Comparison of ENCODE assay signal across 8 cellular contexts in the genomic region with DNA sequence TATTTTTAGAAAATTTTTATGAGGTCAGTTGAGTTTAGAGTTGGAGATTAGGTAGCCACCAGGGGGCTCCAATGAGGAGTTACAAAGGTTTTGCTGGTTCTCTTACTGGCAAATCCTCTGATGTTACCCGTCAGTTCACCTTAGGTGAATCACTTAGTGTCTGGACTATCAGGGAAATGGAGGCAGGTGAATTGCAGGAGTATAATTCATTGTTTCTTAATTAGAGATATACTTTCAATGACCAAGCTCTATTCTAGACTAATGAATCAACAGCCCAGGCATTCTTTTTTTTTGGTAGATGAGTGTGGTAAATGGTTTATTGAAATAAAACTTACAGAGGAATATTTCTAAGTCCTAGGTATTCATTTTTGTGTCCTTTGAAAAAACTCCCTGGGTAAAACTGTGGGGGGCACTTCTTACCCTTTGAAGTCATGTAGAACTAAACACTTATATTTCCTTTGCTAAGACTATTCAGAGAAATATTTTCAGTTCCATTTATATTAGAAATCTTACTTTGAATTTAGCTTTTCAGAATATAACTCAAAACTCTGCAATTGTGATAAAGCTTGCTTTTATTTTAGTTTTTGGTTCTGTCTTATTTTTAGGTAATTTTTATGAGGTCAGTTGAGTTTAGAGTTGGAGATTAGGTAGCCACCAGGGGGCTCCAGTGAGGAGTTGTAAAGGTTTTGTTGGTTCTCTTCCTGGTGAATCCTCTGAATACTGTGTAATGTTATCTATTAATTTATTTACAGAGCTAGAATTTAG. TPM values are rescaled to one million over a fixed set of nuclear protein-coding genes. Genes with fewer than 3 reads are reported as not detected.
DNase-seq lines count a peak whose midpoint lies in the region; ATAC-seq and TF ChIP-seq lines count a peak whose summit lies in the region.

No MANE protein-coding gene starts in this region.

- peaks cover 0 to 2% (median 0%) of the 10 kb centered on the region in 7 donors for H3K9me3 Mint-ChIP-seq in CD14-positive monocyte

- H3K36me3 Mint-ChIP-seq in CD14-positive monocyte = peaks cover 68 to 87% of the 10 kb centered on the region in 2 donors

- no peak for ATAC-seq in HG03039 (IDR thresholded peaks at IDR 0.05; ENCODE audit: unreplicated experiment)

- H3K4me1 Mint-ChIP-seq in CD14-positive monocyte = no peaks in the 10 kb centered on the region

- no peak overlapping the region for H3K4me3 Mint-ChIP-seq in CD14-positive monocyte

- peak; percentile 82 for TF ChIP-seq CTCF in CD14-positive monocyte (IDR thresholded peaks at IDR 0.05)
- peak; percentile 72 for TF ChIP-seq CTCF in foreskin fibroblast (IDR thresholded peaks at IDR 0.05; ENCODE audit: low read depth, low read length)

- no peak for DNase-seq in CD14-positive monocyte (ENCODE audit: low spot score)
- DNase-seq in HT-29 (ENCODE audit: low spot score) = peak; percentile 88
- DNase-seq in OCI-M1 (lab: John Stamatoyannopoulos, UW) = peak; percentile 75
- peak; percentile 30 for DNase-seq in activated T-helper 1 cell treated with Interleukin-2 at 50 U/mL for 16 hours (ENCODE audit: low read depth)
- peak; percentile 35 to 71 for DNase-seq in foreskin fibroblast
- peak; percentile 51 for DNase-seq in pons (ENCODE audit: low spot score)
- DNase-seq in ureter (ENCODE audit: low spot score) = no peak

- H3K27ac Mint-ChIP-seq in CD14-positive monocyte = peak overlapping the region in 1 of 7 donors; percentile 10

- no peaks in the 10 kb centered on the region for H3K27me3 Mint-ChIP-seq in CD14-positive monocyte (ENCODE audit: low read depth in 3 of 3)

- H3K4me3 ChIP-seq in foreskin fibroblast (ENCODE audit: low read depth in 1 of 2, low read length in 2 of 2) = no peak overlapping the region

- intact Hi-C loops in CD14-positive monocyte (cut with micrococcal nuclease) = loop anchor here in 1 of 2 donors (2.0 kb wide), 1 partner anchor 295 kb away; no protein-coding TSS in a partner anchor

RNA-seq across cellular contexts. Expression of a gene that starts 17.7 kb away (rescaled TPM):
- 100 to 1,000 TPM in 1 of 2 donors, 10 to 100 TPM in 1; 91.8 to 112 TPM for polyA plus RNA-seq in CD14-positive monocyte
- 110 and 122 TPM in 2 replicates for total RNA-seq in HT-29 (2014; rRNA removed; shearing (Covaris generic))
- 80.9 TPM for total RNA-seq in ureter

RNA-seq across cellular contexts. Expression of a gene that starts 24.8 kb away (rescaled TPM):
- under 1 TPM; 0.44 to 0.48 TPM for polyA plus RNA-seq in CD14-positive monocyte
- total RNA-seq in HT-29 (2014; rRNA removed; shearing (Covaris generic)) = 3.0 and 4.0 TPM in 2 replicates
- total RNA-seq in ureter = 0.83 TPM

Comparison
In these comparisons a context has a peak if more than half of its experiments do, and no peak if none do; other contexts are left out.
1. DNase-seq: peak in HT-29 (single experiment), OCI-M1 (single experiment), activated T-helper 1 cell treated with Interleukin-2 at 50 U/mL for 16 hours (single experiment), foreskin fibroblast (2 of 2) and pons (single experiment); none in CD14-positive monocyte (single experiment) and ureter (single experiment).